In genomic region chr12:57476162-57476992, GRCh38 we compare ENCODE assay signal across 9 cellular contexts. TPM values are rescaled to one million over a fixed set of nuclear protein-coding genes. Genes with fewer than 3 reads are reported as not detected.
DNase-seq lines count a peak whose midpoint lies in the region; ATAC-seq and FAIRE-seq lines count a peak whose summit lies in the region.
"Had no signal": no experiment of that assay in that cellular context is flagged by ENCODE, and none has a peak within 500 bp of the region (broad histone marks: within the 10 kb centered on the region; RNA-seq: fewer than 3 reads in every experiment).

No MANE protein-coding gene starts in this region.

- no peak overlapping the region for H3K18ac ChIP-seq in mesenchymal stem cell (ENCODE audit: low read depth in 1 of 2, low read length in 2 of 2)

- no peak overlapping the region for H3K4ac ChIP-seq in mesenchymal stem cell (ENCODE audit: low read depth in 1 of 2, low read length in 2 of 2)

- 43% methylated on average over 22 of the region's 29 CpGs for WGBS in mesenchymal stem cell

- H3K14ac ChIP-seq in mesenchymal stem cell (ENCODE audit: low read length in 2 of 2): no peak overlapping the region

- peaks cover 63 to 96% of the 10 kb centered on the region in 2 experiments for H3K27me3 ChIP-seq in mesenchymal stem cell (ENCODE audit: control insufficient read depth in 1 of 2, insufficient read depth in 1 of 2, low read length in 2 of 2)

- no peak overlapping the region for H3K9ac ChIP-seq in mesenchymal stem cell (ENCODE audit: low read length)

- peak; percentile 72 for FAIRE-seq in GM18507 (lab: Jason Lieb, UNC)

- no peak overlapping the region for H2AK5ac ChIP-seq in mesenchymal stem cell (ENCODE audit: low read length, severe bottlenecking)

- H4K91ac ChIP-seq in mesenchymal stem cell (ENCODE audit: low read length): no peak overlapping the region

- no peak overlapping the region for H2BK5ac ChIP-seq in mesenchymal stem cell (ENCODE audit: low read depth, low read length, poor library complexity, severe bottlenecking)

- H3K36me3 ChIP-seq in mesenchymal stem cell (ENCODE audit: control insufficient read depth in 1 of 2, insufficient read depth in 2 of 2, low read depth in 1 of 2, low read length in 2 of 2): no peaks in the 10 kb centered on the region

- H2BK15ac ChIP-seq in mesenchymal stem cell (ENCODE audit: low read depth, poor library complexity, severe bottlenecking): no peak overlapping the region

- H2AFZ ChIP-seq in mesenchymal stem cell (ENCODE audit: low read depth, low read length): no peak overlapping the region

- no peaks in the 10 kb centered on the region for H3K79me1 ChIP-seq in mesenchymal stem cell (replicated peaks; ENCODE audit: low read length, poor library complexity, severe bottlenecking)

- no peak overlapping the region for H3K4me2 ChIP-seq in mesenchymal stem cell (ENCODE audit: low read length, poor library complexity, severe bottlenecking)

- H3K4me3 ChIP-seq in Jurkat, Clone E6-1 (ENCODE audit: low read length): peak overlapping the region; percentile 61
- H3K4me3 ChIP-seq in iPS-11a (ENCODE audit: low read depth, low read length): peak overlapping the region; percentile 25
- peak overlapping the region in 1 of 2 experiments; percentile 55 for H3K4me3 ChIP-seq in mesenchymal stem cell (ENCODE audit: insufficient read depth in 1 of 2, low read depth in 1 of 2, low read length in 2 of 2)
- H3K4me3 ChIP-seq: SK-N-MC had no signal

- ATAC-seq in HG03159 (IDR thresholded peaks at IDR 0.05; ENCODE audit: unreplicated experiment): no peak

- no peak overlapping the region for H4K8ac ChIP-seq in mesenchymal stem cell (ENCODE audit: low read length)

- H3K23ac ChIP-seq in mesenchymal stem cell (ENCODE audit: low read length in 2 of 2): no peak overlapping the region

- DNase-seq in GM18507 (ENCODE audit: extremely low spot score, insufficient read length, low read depth): no peak
- no peak for DNase-seq in Jurkat, Clone E6-1 (ENCODE audit: low read depth, low spot score)
- DNase-seq in activated T-helper 9 cell treated with anti-CD3 and anti-CD28 coated beads, Interleukin-2, amount 50 U/mL, for 16 hours (ENCODE audit: low read depth): peak; percentile 64
- DNase-seq in stimulated activated CD4-positive, alpha-beta T cell treated with anti-CD3 and anti-CD28 coated beads, Interleukin-1b, Interleukin-23, amount 100 ng/mL, for 4 hours (ENCODE audit: low read depth in 2 of 2): peak; percentile 55 to 67
- DNase-seq in mesenchymal stem cell: no peak
- DNase-seq in AG08396 (ENCODE audit: low spot score): no peak

- H2BK12ac ChIP-seq in mesenchymal stem cell (ENCODE audit: low read length in 2 of 2): no peak overlapping the region

- H3K4me1 ChIP-seq in mesenchymal stem cell (ENCODE audit: control insufficient read depth, insufficient read depth, low read depth, low read length): peaks cover 17% of the 10 kb centered on the region

- H3K27ac ChIP-seq in mesenchymal stem cell (ENCODE audit: low read length, poor library complexity, severe bottlenecking): no peak overlapping the region
- H3K27ac ChIP-seq: SK-N-MC had no signal

- H2BK120ac ChIP-seq in mesenchymal stem cell (ENCODE audit: low read depth, low read length): no peak overlapping the region

- no peaks in the 10 kb centered on the region for H3K9me3 ChIP-seq in mesenchymal stem cell (ENCODE audit: control insufficient read depth, low read length)

RNA-seq across cellular contexts. Expression of gene ARHGAP9, which starts 3.3 kb away (rescaled TPM):
- 95.2 TPM for polyA plus RNA-seq in Jurkat, Clone E6-1 (2012; ENCODE audit: insufficient read depth, insufficient read length)
- 0.07 TPM for polyA plus RNA-seq in mesenchymal stem cell (2013, experiment 1 of 2)
- polyA plus RNA-seq in mesenchymal stem cell (2013, experiment 2 of 2): 0.12 TPM

RNA-seq across cellular contexts. Expression of gene MARS1, which starts 11.5 kb away (rescaled TPM):
- 175 TPM for polyA plus RNA-seq in Jurkat, Clone E6-1 (2012; ENCODE audit: insufficient read depth, insufficient read length)
- polyA plus RNA-seq in mesenchymal stem cell (2013, experiment 1 of 2): 410 TPM
- polyA plus RNA-seq in mesenchymal stem cell (2013, experiment 2 of 2): 418 TPM

RNA-seq across cellular contexts. Expression of gene GLI1, which starts 16.8 kb away (rescaled TPM):
- 3.7 TPM for polyA plus RNA-seq in Jurkat, Clone E6-1 (2012; ENCODE audit: insufficient read depth, insufficient read length)
- polyA plus RNA-seq in mesenchymal stem cell (2013, experiment 1 of 2): 4.8 TPM
- polyA plus RNA-seq in mesenchymal stem cell (2013, experiment 2 of 2): 3.2 TPM

RNA-seq across cellular contexts. Expression of gene INHBE, which starts 21.3 kb away (rescaled TPM):
- polyA plus RNA-seq in Jurkat, Clone E6-1 (2012; ENCODE audit: insufficient read depth, insufficient read length): 0.50 TPM
- 1.5 TPM for polyA plus RNA-seq in mesenchymal stem cell (2013, experiment 1 of 2)
- polyA plus RNA-seq in mesenchymal stem cell (2013, experiment 2 of 2): 1.7 TPM

RNA-seq across cellular contexts. Expression of gene INHBC, which starts 41.8 kb away (rescaled TPM):
- not detected for polyA plus RNA-seq in Jurkat, Clone E6-1 (2012; ENCODE audit: insufficient read depth, insufficient read length)
- polyA plus RNA-seq in mesenchymal stem cell (2013, experiment 1 of 2): 0.04 TPM
- not detected for polyA plus RNA-seq in mesenchymal stem cell (2013, experiment 2 of 2)

Comparison
In these comparisons a context has a peak if more than half of its experiments do, and no peak if none do; other contexts are left out.
1. DNase-seq: peak in activated T-helper 9 cell treated with anti-CD3 and anti-CD28 coated beads, Interleukin-2, amount 50 U/mL, for 16 hours (single experiment) and stimulated activated CD4-positive, alpha-beta T cell treated with anti-CD3 and anti-CD28 coated beads, Interleukin-1b, Interleukin-23, amount 100 ng/mL, for 4 hours (2 of 2); none in GM18507 (single experiment), Jurkat, Clone E6-1 (single experiment), mesenchymal stem cell (single experiment) and AG08396 (single experiment).